ENCODE assay signal across 21 cellular contexts in genomic region chr14:72824051-72824450, GRCh38.
A peak's percentile ranks its signal among the peaks of the same experiment; 100 is the strongest.
DNase-seq lines count a peak whose midpoint lies in the region; ATAC-seq and TF ChIP-seq lines count a peak whose summit lies in the region.
"Had no signal": no experiment of that assay in that cellular context is flagged by ENCODE, and none has a peak within 500 bp of the region (broad histone marks: within the 10 kb centered on the region; RNA-seq: fewer than 3 reads in every experiment).

No MANE protein-coding gene starts in this region.

- no peak overlapping the region for H3K56ac ChIP-seq in mesendoderm (ENCODE audit: low read length)

- no peak overlapping the region for H4K8ac ChIP-seq in mesendoderm (ENCODE audit: low read depth, low read length)

- H3K79me1 ChIP-seq in mesendoderm (ENCODE audit: low read length): no peaks in the 10 kb centered on the region

- no CpG with 5 or more reads among the region's 2 CpGs for WGBS in mesendoderm (ENCODE audit: extremely low coverage, insufficient coverage, low lambda C conversion rate)
- 11% methylated on average over 2 of the region's 2 CpGs for WGBS in SK-N-SH (ENCODE audit: low lambda C conversion rate)

- H3K9me3 ChIP-seq in SK-N-SH: no peaks in the 10 kb centered on the region
- H3K9me3 ChIP-seq: BE2C, HAP-1 had no signal

- H3K9me2 ChIP-seq in SK-N-SH: no peaks in the 10 kb centered on the region

- H3F3A ChIP-seq in SK-N-SH (replicated peaks; ENCODE audit: insufficient read depth): no peaks in the 10 kb centered on the region

- POLR2A ChIA-PET in SK-N-SH (lab: Yijun Ruan, JAX): interaction anchor here (0.6 kb wide), 1 partner anchor 828 kb away, joined by 4 read pairs; no protein-coding TSS in a partner anchor

- H3K9ac ChIP-seq in mesendoderm (ENCODE audit: low read length) (no peak overlapping the region), SK-N-SH (no peak overlapping the region)
- H3K9ac ChIP-seq: GM23248 had no signal

- H3K27me3 ChIP-seq in mesendoderm (ENCODE audit: insufficient read depth, low read length, poor library complexity): no peaks in the 10 kb centered on the region
- H3K27me3 ChIP-seq in SK-N-SH (ENCODE audit: insufficient read depth): no peaks in the 10 kb centered on the region
- no peaks in the 10 kb centered on the region for H3K27me3 ChIP-seq in foreskin keratinocyte
- H3K27me3 ChIP-seq: BE2C had no signal

- H3K36me3 ChIP-seq in mesendoderm (ENCODE audit: control insufficient read depth, insufficient read depth, low read length) (no peaks in the 10 kb centered on the region), SK-N-SH (replicated peaks in 1 of 2; ENCODE audit: control insufficient read depth in 1 of 2, insufficient read depth in 2 of 2, low read length in 1 of 2) (no peaks in the 10 kb centered on the region)
- H3K36me3 ChIP-seq: BE2C, HAP-1 had no signal

- no peak overlapping the region for H3K18ac ChIP-seq in mesendoderm (ENCODE audit: low read length)

- intact Hi-C loops in left ventricle myocardium superior (cut with micrococcal nuclease) (no loop called here), Right ventricle myocardium inferior (cut with DNase I) (no loop called here)

- H2AFZ ChIP-seq in SK-N-SH (ENCODE audit: low read depth): no peak overlapping the region
- H2AFZ ChIP-seq: GM23248 had no signal

- no peak overlapping the region for H2BK5ac ChIP-seq in mesendoderm (ENCODE audit: low read length)

- H4K5ac ChIP-seq in mesendoderm (ENCODE audit: low read length): no peak overlapping the region

- peak; percentile 6 for ATAC-seq in left ventricle myocardium superior
- no peak for ATAC-seq in Right ventricle myocardium inferior
- ATAC-seq in foreskin keratinocyte: no peak
- ATAC-seq: A549, HepG2, Panc1 had no signal

- TF ChIP-seq EP300 in SK-N-SH (IDR thresholded peaks at IDR 0.05; ENCODE audit: borderline replicate concordance in 1 of 2, low read depth in 1 of 2, low read length in 1 of 2): no peak

- H3K4me3 ChIP-seq in mesendoderm (ENCODE audit: low read length): no peak overlapping the region
- H3K4me3 ChIP-seq in SK-N-SH (ENCODE audit: low read depth in 2 of 2, low read length in 1 of 2): no peak overlapping the region
- H3K4me3 ChIP-seq: A549, GM23248, HAP-1 had no signal

- no peak overlapping the region for H3K4ac ChIP-seq in mesendoderm (ENCODE audit: low read depth, low read length)

- no peak for TF ChIP-seq CTCF in SK-N-SH (IDR thresholded peaks at IDR 0.05)
- TF ChIP-seq CTCF in foreskin keratinocyte (conservative IDR thresholded peaks at IDR 0.05): no peak

- no peaks in the 10 kb centered on the region for H3K79me2 ChIP-seq in mesendoderm (ENCODE audit: control insufficient read depth, insufficient read depth, low read length)
- no peaks in the 10 kb centered on the region for H3K79me2 ChIP-seq in SK-N-SH (ENCODE audit: insufficient read depth)

- H3K27ac ChIP-seq in mesendoderm (ENCODE audit: low read depth, low read length) (no peak overlapping the region), SK-N-SH (ENCODE audit: low read depth in 2 of 2, low read length in 1 of 2) (no peak overlapping the region), foreskin keratinocyte (no peak overlapping the region)
- H3K27ac ChIP-seq: A549, GM23248 had no signal

- H2AK5ac ChIP-seq in mesendoderm (ENCODE audit: low read length): no peak overlapping the region

- no peak overlapping the region for H2BK120ac ChIP-seq in mesendoderm (ENCODE audit: low read depth, low read length)

- H2BK15ac ChIP-seq in mesendoderm (replicated peaks; ENCODE audit: low read depth): no peak overlapping the region

- DNase-seq in left ventricle myocardium superior (no peak), Right ventricle myocardium inferior (ENCODE audit: missing footprints) (no peak), NCI-H226 (peak; percentile 37), mesendoderm (peak; percentile 38), SIG-M5 treated with dmso at 0.1 percent for 504 hours (lab: John Stamatoyannopoulos, UW; ENCODE audit: unreplicated experiment) (no peak), SK-N-SH (no peak), foreskin keratinocyte (no peak)
- DNase-seq in activated T-cell treated with anti-CD3 and anti-CD28 coated beads, Interleukin-2, amount 50 U/mL, for 48 hours: no peak
- DNase-seq: GM23248, KG1, NCI-H1105, NCI-H1694, NCI-H2081, NCI-H2171, NCI-H524 treated with DMSO at 0.1 percent for 48 hours, NCI-H82 had no signal

- H3K4me2 ChIP-seq in mesendoderm (ENCODE audit: low read length): no peak overlapping the region
- H3K4me2 ChIP-seq in SK-N-SH: no peak overlapping the region
- H3K4me2 ChIP-seq: A549 had no signal

- H3K23ac ChIP-seq in mesendoderm (ENCODE audit: low read length): no peak overlapping the region

- H3K4me1 ChIP-seq in mesendoderm (ENCODE audit: control insufficient read depth, low read depth, low read length) (peaks cover 5% of the 10 kb centered on the region), SK-N-SH (ENCODE audit: control insufficient read depth in 1 of 2, insufficient read depth in 2 of 2, low read depth in 1 of 2, low read length in 1 of 2) (peaks cover 0 to 5% of the 10 kb centered on the region in 2 experiments; a peak in 1 of 4 replicates), foreskin keratinocyte (peaks cover 4% of the 10 kb centered on the region)
- H3K4me1 ChIP-seq: A549, HAP-1 had no signal

- TF ChIP-seq RAD21 in SK-N-SH (IDR thresholded peaks at IDR 0.05; ENCODE audit: low read length): no peak

- no peaks in the 10 kb centered on the region for H4K20me1 ChIP-seq in SK-N-SH (ENCODE audit: insufficient read depth)

- CTCF ChIA-PET in SK-N-SH (lab: Yijun Ruan, JAX): no interaction called here

TF ChIP-seq in SK-N-SH, 30 proteins besides CTCF, POLR2A, EP300 and RAD21:
- no peak for TF ChIP-seq RCOR1 (IDR thresholded peaks at IDR 0.05; ENCODE audit: low read length)
- no peak for TF ChIP-seq RFX5 (IDR thresholded peaks at IDR 0.05; ENCODE audit: low read length)

Comparison
In these comparisons a context has a peak if more than half of its experiments do, and no peak if none do; other contexts are left out.
1. DNase-seq: peak in NCI-H226 (single experiment) and mesendoderm (single experiment); none in left ventricle myocardium superior (single experiment), Right ventricle myocardium inferior (single experiment), SIG-M5 treated with dmso at 0.1 percent for 504 hours (single experiment), activated T-cell treated with anti-CD3 and anti-CD28 coated beads, Interleukin-2, amount 50 U/mL, for 48 hours (0 of 2), SK-N-SH (single experiment) and foreskin keratinocyte (0 of 2).